22 cellular contexts compared by ENCODE assay signal in genomic region chr9:20243866-20244647, GRCh38.
DNase-seq lines count a peak whose midpoint lies in the region; TF ChIP-seq lines count a peak whose summit lies in the region.
"Had no signal": no experiment of that assay in that cellular context is flagged by ENCODE, and none has a peak within 500 bp of the region (broad histone marks: within the 10 kb centered on the region; RNA-seq: fewer than 3 reads in every experiment).

No MANE protein-coding gene starts in this region.

- peak overlapping the region; percentile 76 for H3K27ac Mint-ChIP-seq in activated CD4-positive, alpha-beta T cell treated with anti-CD3 and anti-CD28 coated beads, Interleukin-2, amount 10 ng/mL, durations not matched to agents 7 days and 5 days
- H3K27ac Mint-ChIP-seq in brain, result peak overlapping the region; percentile 1 to 88 (median 48)
- H3K27ac Mint-ChIP-seq in neural progenitor cell, result no peak overlapping the region
- H3K27ac Mint-ChIP-seq: activated CD4-positive, alpha-beta T cell treated with anti-CD3 and anti-CD28 coated beads for 36 hours; H9; IgD-negative memory B cell had no signal

- H2AFZ ChIP-seq in neural progenitor cell (replicated peaks), result peak overlapping the region; percentile 10

- no peak overlapping the region for H3K4me3 ChIP-seq in neural progenitor cell
- H3K4me3 ChIP-seq: A549, MG63, ovary, right atrium auricular region had no signal

- H3K36me3 ChIP-seq in neural progenitor cell, result no peaks in the 10 kb centered on the region
- H3K36me3 ChIP-seq: MG63, ovary, right atrium auricular region had no signal

- H3F3A ChIP-seq in neural progenitor cell (ENCODE audit: low read depth), result no peaks in the 10 kb centered on the region

- TF ChIP-seq CTCF in brain (conservative IDR thresholded peaks at IDR 0.05), result no peak
- no peak for TF ChIP-seq CTCF in neural progenitor cell (IDR thresholded peaks at IDR 0.05)

- POLR2A ChIA-PET in activated CD4-positive, alpha-beta T cell treated with anti-CD3 and anti-CD28 coated beads, Interleukin-2, amount 10 ng/mL, durations not matched to agents 7 days and 5 days (lab: Charles Lee), result no interaction called here

- no peak overlapping the region for H3K9ac ChIP-seq in neural progenitor cell

- H3K79me2 ChIP-seq in neural progenitor cell (ENCODE audit: low read depth), result no peaks in the 10 kb centered on the region

- H3K27ac ChIP-seq in neural progenitor cell, result no peak overlapping the region
- H3K27ac ChIP-seq: A549, ovary, right atrium auricular region had no signal

- DNase-seq in activated CD4-positive, alpha-beta T cell treated with anti-CD3 and anti-CD28 coated beads, Interleukin-2, amount 10 ng/mL, durations not matched to agents 7 days and 5 days, result no peak
- no peak for DNase-seq in activated CD4-positive, alpha-beta T cell treated with anti-CD3 and anti-CD28 coated beads for 48 hours
- peak; percentile 81 for DNase-seq in NCI-H82 (lab: John Stamatoyannopoulos, UW)
- DNase-seq in neural progenitor cell (ENCODE audit: low spot score), result peak; percentile 26
- DNase-seq in activated CD8-positive, alpha-beta memory T cell treated with anti-CD3 and anti-CD28 coated beads, Interleukin-2, amount 50 U/mL, for 4 hours, result no peak
- no peak for DNase-seq in SKM-1 treated with dmso at 0.1 percent for 144 hours (lab: John Stamatoyannopoulos, UW; ENCODE audit: unreplicated experiment)
- DNase-seq in C1 segment of cervical spinal cord (lab: John Stamatoyannopoulos, UW), result no peak
- DNase-seq: activated CD4-positive, alpha-beta T cell treated with anti-CD3 and anti-CD28 coated beads for 36 hours; activated CD8-positive, alpha-beta memory T cell treated with anti-CD3 and anti-CD28 coated beads, Interleukin-2, amount 10 ng/mL, durations not matched to agents 7 days and 5 days; effector memory CD8-positive, alpha-beta T cell; H9; MG63; NCI-H1417 treated with DMSO at 0.1 percent for 48 hours; NCI-H2107; NCI-H774; ovary; PC-3; Right ventricle myocardium superior had no signal

- peaks cover 24% of the 10 kb centered on the region for H3K9me3 Mint-ChIP-seq in activated CD4-positive, alpha-beta T cell treated with anti-CD3 and anti-CD28 coated beads, Interleukin-2, amount 10 ng/mL, durations not matched to agents 7 days and 5 days
- H3K9me3 Mint-ChIP-seq in brain, result peaks cover 0 to 7% (median 4%) of the 10 kb centered on the region in 5 experiments
- H3K9me3 Mint-ChIP-seq in neural progenitor cell, result no peaks in the 10 kb centered on the region
- H3K9me3 Mint-ChIP-seq: effector memory CD8-positive, alpha-beta T cell had no signal

- H3K27me3 Mint-ChIP-seq in activated CD4-positive, alpha-beta T cell treated with anti-CD3 and anti-CD28 coated beads, Interleukin-2, amount 10 ng/mL, durations not matched to agents 7 days and 5 days, result peaks cover 3% of the 10 kb centered on the region
- peaks cover 3% of the 10 kb centered on the region for H3K27me3 Mint-ChIP-seq in brain
- H3K27me3 Mint-ChIP-seq in neural progenitor cell (ENCODE audit: insufficient read depth, low read depth), result peaks cover 6% of the 10 kb centered on the region

- no peak overlapping the region for H3K4me2 ChIP-seq in neural progenitor cell
- H3K4me2 ChIP-seq: A549 had no signal

- CTCF ChIA-PET in activated CD4-positive, alpha-beta T cell treated with anti-CD3 and anti-CD28 coated beads, Interleukin-2, amount 10 ng/mL, durations not matched to agents 7 days and 5 days (lab: Charles Lee), result no interaction called here

- H3K9me3 ChIP-seq in neural progenitor cell (ENCODE audit: low read depth), result no peaks in the 10 kb centered on the region
- H3K9me3 ChIP-seq: A549, MG63, ovary had no signal

- peaks cover 73% of the 10 kb centered on the region for H3K4me1 Mint-ChIP-seq in activated CD4-positive, alpha-beta T cell treated with anti-CD3 and anti-CD28 coated beads, Interleukin-2, amount 10 ng/mL, durations not matched to agents 7 days and 5 days
- H3K4me1 Mint-ChIP-seq in brain (peaks cover 27% of the 10 kb centered on the region), neural progenitor cell (peaks cover 16% of the 10 kb centered on the region)

- peaks cover 7% of the 10 kb centered on the region for H3K4me1 ChIP-seq in neural progenitor cell
- H3K4me1 ChIP-seq: A549, right atrium auricular region had no signal

- H4K20me1 ChIP-seq in neural progenitor cell (ENCODE audit: low read depth), result no peaks in the 10 kb centered on the region

- peaks cover 38% of the 10 kb centered on the region for H3K36me3 Mint-ChIP-seq in activated CD4-positive, alpha-beta T cell treated with anti-CD3 and anti-CD28 coated beads, Interleukin-2, amount 10 ng/mL, durations not matched to agents 7 days and 5 days (ENCODE audit: low read depth)
- no peaks in the 10 kb centered on the region for H3K36me3 Mint-ChIP-seq in brain
- H3K36me3 Mint-ChIP-seq in neural progenitor cell, result no peaks in the 10 kb centered on the region

- no peaks in the 10 kb centered on the region for H3K27me3 ChIP-seq in neural progenitor cell
- H3K27me3 ChIP-seq: ovary, right atrium auricular region had no signal

- H3K4me3 Mint-ChIP-seq in activated CD4-positive, alpha-beta T cell treated with anti-CD3 and anti-CD28 coated beads, Interleukin-2, amount 10 ng/mL, durations not matched to agents 7 days and 5 days, result peak overlapping the region; percentile 10
- H3K4me3 Mint-ChIP-seq in brain (peak overlapping the region in 1 of 5 experiments; percentile 16), neural progenitor cell (no peak overlapping the region)
- H3K4me3 Mint-ChIP-seq: activated CD4-positive, alpha-beta T cell treated with anti-CD3 and anti-CD28 coated beads for 36 hours; activated CD8-positive, alpha-beta memory T cell treated with anti-CD3 and anti-CD28 coated beads, Interleukin-2, amount 10 ng/mL, durations not matched to agents 7 days and 5 days; H9; IgD-negative memory B cell had no signal

Comparison
In these comparisons a context has a peak if more than half of its experiments do, and no peak if none do; other contexts are left out.
1. DNase-seq: peak in NCI-H82 (single experiment) and neural progenitor cell (single experiment); none in activated CD4-positive, alpha-beta T cell treated with anti-CD3 and anti-CD28 coated beads, Interleukin-2, amount 10 ng/mL, durations not matched to agents 7 days and 5 days (single experiment), activated CD4-positive, alpha-beta T cell treated with anti-CD3 and anti-CD28 coated beads for 48 hours (single experiment), activated CD8-positive, alpha-beta memory T cell treated with anti-CD3 and anti-CD28 coated beads, Interleukin-2, amount 50 U/mL, for 4 hours (single experiment), SKM-1 treated with dmso at 0.1 percent for 144 hours (single experiment) and C1 segment of cervical spinal cord (0 of 14).